19 cellular contexts compared by ENCODE assay signal in genomic region chr20:17583126-17583525, GRCh38. TPM values are rescaled to one million over a fixed set of nuclear protein-coding genes. Genes with fewer than 3 reads are reported as not detected.
DNase-seq lines count a peak whose midpoint lies in the region; ATAC-seq, FAIRE-seq and TF ChIP-seq lines count a peak whose summit lies in the region.
"Had no signal": no experiment of that assay in that cellular context is flagged by ENCODE, and none has a peak within 500 bp of the region (broad histone marks: within the 10 kb centered on the region; RNA-seq: fewer than 3 reads in every experiment).

No MANE protein-coding gene starts in this region.

- no peak overlapping the region for H3K18ac ChIP-seq in IMR-90 (ENCODE audit: low read depth, low read length)

- no peak overlapping the region for H2BK20ac ChIP-seq in IMR-90 (ENCODE audit: low read depth, low read length)

- in situ Hi-C loops in IMR-90 (cut with MboI; ENCODE audit: low sequenced_read_pairs): no loop called here

- no peak overlapping the region for H4K5ac ChIP-seq in IMR-90 (ENCODE audit: low read depth, low read length)

- peak; percentile 95 for FAIRE-seq in A549 (lab: Jason Lieb, UNC)
- FAIRE-seq: GM12878 had no signal

- H4K8ac ChIP-seq in IMR-90 (ENCODE audit: low read depth in 2 of 2, low read length in 2 of 2): no peak overlapping the region

- H3K4ac ChIP-seq in IMR-90 (ENCODE audit: low read depth, low read length): no peak overlapping the region

- peaks cover 0 to 66% of the 10 kb centered on the region in 2 experiments; a peak in 3 of 4 replicates for H3K79me1 ChIP-seq in IMR-90 (ENCODE audit: low read depth in 1 of 2, low read length in 2 of 2)

- H2AFZ ChIP-seq in IMR-90 (replicated peaks; ENCODE audit: low read length, poor library complexity): no peak overlapping the region

- POLR2A ChIA-PET in A549 (lab: Yijun Ruan, JAX): interaction anchor here (1.3 kb wide), 1 partner anchor 13 kb away, joined by 7 read pairs; the partner anchor contains the start of gene DSTN
- POLR2A ChIA-PET in IMR-90 (lab: Charles Lee; ENCODE audit: unreplicated experiment): no interaction called here

- CTCF ChIA-PET in A549 (lab: Yijun Ruan, JAX) (interaction anchor here (0.6 to 1.4 kb wide), 3 partner anchors 9 to 13 kb away, joined by 3 to 7 read pairs (median 5); partner anchors contain the start of gene DSTN), IMR-90 (lab: Yijun Ruan, JAX) (no interaction called here)

- 96% methylated on average over 3 of the region's 3 CpGs for WGBS in A549 (ENCODE audit: missing lambda C conversion rate)
- no CpG with 5 or more reads among the region's 3 CpGs for WGBS in IMR-90 (ENCODE audit: extremely low coverage in 2 of 2, insufficient read length in 1 of 2), 2 experiments
- 97% methylated on average over 3 of the region's 3 CpGs for WGBS in sigmoid colon, 2 donors

- no peak for TF ChIP-seq RAD21 in A549 (conservative IDR thresholded peaks at IDR 0.05 in 1 of 2, IDR thresholded peaks at IDR 0.05 in 1 of 2)
- TF ChIP-seq RAD21 in IMR-90 (IDR thresholded peaks at IDR 0.05; ENCODE audit: low read length): no peak

- intact Hi-C loops in IMR-90 (cut with micrococcal nuclease): no loop called here
- intact Hi-C loops in sigmoid colon (cut with DNase I): no loop called here

- H2BK5ac ChIP-seq in IMR-90 (ENCODE audit: low read depth, low read length, poor library complexity, severe bottlenecking): no peak overlapping the region

- H3K27ac ChIP-seq in A549: peak overlapping the region; percentile 45 to 65
- no peak overlapping the region for H3K27ac ChIP-seq in IMR-90 (ENCODE audit: insufficient read depth, low read length)
- peak overlapping the region in 1 of 2 donors; percentile 44 for H3K27ac ChIP-seq in coronary artery
- peak overlapping the region; percentile 32 to 100 (median 88) for H3K27ac ChIP-seq in sigmoid colon
- H3K27ac ChIP-seq: BLaER1 treated with 17β-estradiol and CSF1 and Interleukin-3, amounts not matched to agents 10 nM and 100 nM had no signal

- no peak overlapping the region for H2BK15ac ChIP-seq in IMR-90 (ENCODE audit: low read depth, low read length)

- TF ChIP-seq POLR2A in A549 (IDR thresholded peaks at IDR 0.05; ENCODE audit: low read length) (no peak), IMR-90 (IDR thresholded peaks at IDR 0.05; ENCODE audit: low read depth, low read length) (no peak), sigmoid colon (IDR thresholded peaks at IDR 0.05) (no peak)

- no peak for TF ChIP-seq CTCF in A549 (IDR thresholded peaks at IDR 0.05)
- no peak for TF ChIP-seq CTCF in IMR-90 (conservative IDR thresholded peaks at IDR 0.05; ENCODE audit: low read depth, low read length)
- TF ChIP-seq CTCF in coronary artery (IDR thresholded peaks at IDR 0.05): no peak
- no peak for TF ChIP-seq CTCF in sigmoid colon (IDR thresholded peaks at IDR 0.05)

- H3K4me1 ChIP-seq in A549 (peaks cover 77% of the 10 kb centered on the region), IMR-90 (ENCODE audit: control insufficient read depth, insufficient read depth, low read length) (peaks cover 7% of the 10 kb centered on the region), sigmoid colon (peaks cover 0 to 97% (median 90%) of the 10 kb centered on the region in 4 donors)

- no peaks in the 10 kb centered on the region for H3K27me3 ChIP-seq in IMR-90 (ENCODE audit: control insufficient read depth, insufficient read depth, low read length)
- H3K27me3 ChIP-seq in sigmoid colon: no peaks in the 10 kb centered on the region
- H3K27me3 ChIP-seq: BLaER1 treated with 17β-estradiol and CSF1 and Interleukin-3, amounts not matched to agents 10 nM and 100 nM had no signal

- dilution Hi-C loops in IMR-90 (cut with HindIII; ENCODE audit: low sequenced_read_pairs, unreplicated experiment): no loop called here

- BruUV-seq in IMR-90 (replicated peaks; lab: Mats Ljungman, UMichigan): TSS peak; percentile 3

- no peak overlapping the region for H2AK9ac ChIP-seq in IMR-90 (replicated peaks; ENCODE audit: low read depth, low read length, poor library complexity)

- H3K9me3 ChIP-seq in A549 (no peaks in the 10 kb centered on the region), IMR-90 (ENCODE audit: control insufficient read depth, insufficient read depth, low read length) (no peaks in the 10 kb centered on the region), sigmoid colon (no peaks in the 10 kb centered on the region)

- no peak overlapping the region for H3K56ac ChIP-seq in IMR-90 (ENCODE audit: extremely low read depth, insufficient read depth, low read length)

- no peak overlapping the region for H3K14ac ChIP-seq in IMR-90 (replicated peaks; ENCODE audit: low read depth, low read length)

- H3K23ac ChIP-seq in IMR-90 (ENCODE audit: low read depth, low read length): no peak overlapping the region

- peaks cover 5% of the 10 kb centered on the region for H3K36me3 ChIP-seq in IMR-90 (ENCODE audit: control insufficient read depth, insufficient read depth, low read length)
- H3K36me3 ChIP-seq in sigmoid colon: no peaks in the 10 kb centered on the region

- H3K4me3 ChIP-seq in A549: no peak overlapping the region
- no peak overlapping the region for H3K4me3 ChIP-seq in IMR-90 (ENCODE audit: insufficient read depth, low read depth, low read length)
- H3K4me3 ChIP-seq in coronary artery: peak overlapping the region; percentile 20
- H3K4me3 ChIP-seq in sigmoid colon: no peak overlapping the region
- H3K4me3 ChIP-seq: BLaER1 treated with 17β-estradiol and CSF1 and Interleukin-3, amounts not matched to agents 10 nM and 100 nM; GM12878 had no signal

- H3K9me1 ChIP-seq in IMR-90 (ENCODE audit: insufficient read depth, low read length): peaks cover 26% of the 10 kb centered on the region

- H3K4me2 ChIP-seq in A549 (peak overlapping the region; percentile 1; the same call in 1 of the 3 replicates), IMR-90 (ENCODE audit: low read depth, low read length) (no peak overlapping the region)
- H3K4me2 ChIP-seq: BLaER1 treated with 17β-estradiol and CSF1 and Interleukin-3, amounts not matched to agents 10 nM and 100 nM had no signal

- no peak for ATAC-seq in A549
- no peak for ATAC-seq in IMR-90 (ENCODE audit: low read depth)
- ATAC-seq: CD8-positive, alpha-beta T cell; GM12878 had no signal

- no peak overlapping the region for H4K91ac ChIP-seq in IMR-90 (ENCODE audit: insufficient read depth, low read depth, low read length)

- H2BK120ac ChIP-seq in IMR-90 (ENCODE audit: low read depth, low read length): no peak overlapping the region

- TF ChIP-seq EP300 in A549 (IDR thresholded peaks at IDR 0.05) (no peak), sigmoid colon (IDR thresholded peaks at IDR 0.05) (no peak)

- H4K20me1 ChIP-seq in IMR-90 (ENCODE audit: insufficient read depth, low read length): peaks cover 95% of the 10 kb centered on the region

- H3K9ac ChIP-seq in IMR-90 (ENCODE audit: low read depth, low read length): no peak overlapping the region
- H3K9ac ChIP-seq: BLaER1 treated with 17β-estradiol and CSF1 and Interleukin-3, amounts not matched to agents 10 nM and 100 nM had no signal

- H2AK5ac ChIP-seq in IMR-90 (ENCODE audit: low read depth, low read length): no peak overlapping the region

- no peak for DNase-seq in A549 (ENCODE audit: low read depth in 1 of 2, low spot score in 1 of 2)
- DNase-seq in IMR-90: no peak
- DNase-seq in coronary artery (ENCODE audit: low spot score): no peak
- DNase-seq in sigmoid colon: no peak
- no peak for DNase-seq in hypothalamus (lab: John Stamatoyannopoulos, UW)
- DNase-seq in GM19240 (ENCODE audit: insufficient read length, low spot score): no peak
- DNase-seq in OCI-M2 (lab: John Stamatoyannopoulos, UW; ENCODE audit: unreplicated experiment): no peak
- DNase-seq: Calu3; CD8-positive, alpha-beta T cell; EL; H7; NCI-H1694 treated with DMSO at 0.1 percent for 48 hours; NCI-H510A; NCI-H748 treated with DMSO at 0.1 percent for 48 hours; NK-92 treated with Interleukin-12 subunit alpha and Interleukin-12 subunit beta, amount 100 ng/mL, for 24 hours; RPMI8226; SIG-M5 had no signal

TF ChIP-seq in A549, 52 proteins besides CTCF, POLR2A, EP300 and RAD21 (continues in another document):
- TF ChIP-seq HOXB5 (CRISPR knock-in tag; IDR thresholded peaks at IDR 0.05) (0 out of 2 replicates have a peak, but pooled peaks have one; percentile 20), HOXA7 (CRISPR knock-in tag; IDR thresholded peaks at IDR 0.05) (no peak), FOSL2 (IDR thresholded peaks at IDR 0.05) (no peak), FOSL2 (CRISPR knock-in tag; IDR thresholded peaks at IDR 0.05) (peak; percentile 35; the same call in 1 of the 2 replicates), NFE2L2 (conservative IDR thresholded peaks at IDR 0.05; ENCODE audit: low read length) (peak; percentile 94)

TF ChIP-seq in IMR-90, 13 proteins besides CTCF, POLR2A, EP300 and RAD21 (continues in another document):
- TF ChIP-seq BHLHE40 (IDR thresholded peaks at IDR 0.05; ENCODE audit: low read depth, low read length) (no peak), CEBPB (IDR thresholded peaks at IDR 0.05; ENCODE audit: low read depth, low read length) (no peak), MAFK (IDR thresholded peaks at IDR 0.05; ENCODE audit: low read depth, low read length) (peak; percentile 80), CHD1 (IDR thresholded peaks at IDR 0.05; ENCODE audit: low read depth, low read length) (no peak), NFE2L2 (IDR thresholded peaks at IDR 0.05; ENCODE audit: low read depth, low read length) (peak; percentile 96)

RNA-seq across cellular contexts. Expression of gene DSTN, which starts 13.3 kb away (rescaled TPM):
- 425 and 544 TPM in 2 replicates for polyA plus RNA-seq in A549 (2011; rRNA removed)
- polyA plus RNA-seq in A549 (2012; cell fraction: cytosol; rRNA removed): 291 and 367 TPM in 2 replicates
- polyA plus RNA-seq in A549 (2012; cell fraction: nucleus; rRNA removed): 69.9 and 92.9 TPM in 2 replicates
- polyA plus RNA-seq in A549 (2017; fragmentation: RNase III; extraction: RNeasy Plus Mini Kit Qiagen cat#74134 plus additional on column Dnase treatment): 1,014 to 1,239 TPM (median 1,131 TPM) in 3 replicates
- polyA minus RNA-seq in A549 (2011; rRNA and poly(A)+ RNA removed): 40.0 and 44.5 TPM in 2 replicates
- total RNA-seq in IMR-90 (2012; rRNA removed): 221 and 383 TPM in 2 replicates
- 258 and 269 TPM in 2 replicates for polyA plus RNA-seq in IMR-90 (2012; rRNA removed)
- 105 and 120 TPM in 2 replicates for polyA plus RNA-seq in IMR-90 (2012; cell fraction: cytosol; rRNA removed)
- polyA plus RNA-seq in IMR-90 (2012; cell fraction: nucleus; rRNA removed; ENCODE audit: low replicate concordance): 20.5 and 87.7 TPM in 2 replicates
- 1,000 to 10,000 TPM; 1,872 to 2,237 (median 1,948) TPM for total RNA-seq in sigmoid colon
- 100 to 1,000 TPM; 429 to 672 (median 586) TPM for polyA plus RNA-seq in sigmoid colon

RNA-seq across cellular contexts. Expression of gene BFSP1, which starts 51.9 kb away (rescaled TPM):
- polyA plus RNA-seq in A549 (2011; rRNA removed) (6.1 and 7.2 TPM in 2 replicates), A549 (2017; fragmentation: RNase III; extraction: RNeasy Plus Mini Kit Qiagen cat#74134 plus additional on column Dnase treatment) (5.8 to 8.6 TPM (median 8.3 TPM) in 3 replicates), IMR-90 (2012; rRNA removed) (0.85 and 1.1 TPM in 2 replicates), sigmoid colon (under 1 TPM in 2 of 3 donors, not detected in 1; 0.51 to 0.60 TPM)
- 2.7 and 2.9 TPM in 2 replicates for polyA plus RNA-seq in A549 (2012; cell fraction: cytosol; rRNA removed)
- polyA plus RNA-seq in A549 (2012; cell fraction: nucleus; rRNA removed): 2.1 and 2.6 TPM in 2 replicates
- polyA minus RNA-seq in A549 (2011; rRNA and poly(A)+ RNA removed): 3.6 and 3.7 TPM in 2 replicates
- total RNA-seq in IMR-90 (2012; rRNA removed) (1.9 and 2.0 TPM in 2 replicates), sigmoid colon (1 to 10 TPM; 1.1 to 3.6 (median 1.5) TPM)
- 0.78 and 1.1 TPM in 2 replicates for polyA plus RNA-seq in IMR-90 (2012; cell fraction: cytosol; rRNA removed)
- 0.57 and 1.1 TPM in 2 replicates for polyA plus RNA-seq in IMR-90 (2012; cell fraction: nucleus; rRNA removed; ENCODE audit: low replicate concordance)
